In the genomic region with DNA sequence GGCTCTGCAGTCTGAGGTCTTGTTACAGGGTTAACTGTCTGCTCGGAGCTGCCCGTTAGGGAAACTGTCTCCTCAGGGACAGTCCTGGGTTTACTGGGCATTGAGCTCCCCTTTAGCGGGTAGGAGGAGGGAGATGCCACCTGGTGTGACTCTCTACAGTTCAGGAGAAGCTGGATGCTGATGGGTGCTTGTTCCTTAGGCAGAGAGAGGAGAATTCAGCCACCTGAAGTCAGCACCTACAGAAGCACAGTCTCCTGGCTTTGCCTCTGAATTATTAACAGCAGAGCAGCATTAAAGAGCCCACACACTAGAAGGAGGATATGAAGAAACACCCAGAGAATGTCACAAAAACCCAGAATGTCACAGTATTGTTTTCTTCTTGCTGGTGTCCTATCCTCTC, we compare ENCODE assay signal across 12 cellular contexts. TPM values are rescaled to one million over a fixed set of nuclear protein-coding genes. Genes with fewer than 3 reads are reported as not detected.
DNase-seq lines count a peak whose midpoint lies in the region; ATAC-seq and TF ChIP-seq lines count a peak whose summit lies in the region.
"Had no signal": no experiment of that assay in that cellular context is flagged by ENCODE, and none has a peak within 500 bp of the region (broad histone marks: within the 10 kb centered on the region; RNA-seq: fewer than 3 reads in every experiment).

No MANE protein-coding gene starts in this region.

- no peaks in the 10 kb centered on the region for H3K9me2 ChIP-seq in Loucy (replicated peaks; ENCODE audit: low read depth, low read length)

- H3K9me3 ChIP-seq in Loucy (ENCODE audit: insufficient read depth, low read depth, low read length) (no peaks in the 10 kb centered on the region), right lobe of liver (no peaks in the 10 kb centered on the region)

- no peak for DNase-seq in activated naive CD8-positive, alpha-beta T cell treated with anti-CD3 and anti-CD28 coated beads, Interleukin-2, amount 50 U/mL, for 24 hours
- no peak for DNase-seq in right lobe of liver
- DNase-seq in substantia nigra (lab: John Stamatoyannopoulos, UW): no peak
- no peak for DNase-seq in G401 (ENCODE audit: low spot score)
- no peak for DNase-seq in stimulated activated CD4-positive, alpha-beta T cell treated with anti-CD3 and anti-CD28 coated beads, Interleukin-2, amount 100 ng/mL, for 24 hours
- DNase-seq: DMS79; effector CD4-positive, alpha-beta T cell had no signal

- no peak overlapping the region for H3K9ac ChIP-seq in Loucy (ENCODE audit: low read depth, low read length, poor library complexity, severe bottlenecking)

- H2AFZ ChIP-seq in Loucy (ENCODE audit: low read length): peak overlapping the region; percentile 32; the same call in 1 of the 2 replicates

- TF ChIP-seq POLR2A in right lobe of liver (IDR thresholded peaks at IDR 0.05): no peak

- H3K9me3 Mint-ChIP-seq in activated naive CD8-positive, alpha-beta T cell treated with anti-CD3 and anti-CD28 coated beads, Interleukin-2, amount 50 U/mL, for 24 hours: peaks cover 6% of the 10 kb centered on the region

- H3F3A ChIP-seq in Loucy (ENCODE audit: low read depth): no peaks in the 10 kb centered on the region

- no peaks in the 10 kb centered on the region for H3K27me3 ChIP-seq in Loucy (ENCODE audit: insufficient read depth, low read length, poor library complexity, severe bottlenecking)
- H3K27me3 ChIP-seq in right lobe of liver: no peaks in the 10 kb centered on the region

- H3K36me3 Mint-ChIP-seq in activated naive CD8-positive, alpha-beta T cell treated with anti-CD3 and anti-CD28 coated beads, Interleukin-2, amount 50 U/mL, for 24 hours (ENCODE audit: low read depth): peaks cover 35% of the 10 kb centered on the region

- no peaks in the 10 kb centered on the region for H3K27me3 Mint-ChIP-seq in activated naive CD8-positive, alpha-beta T cell treated with anti-CD3 and anti-CD28 coated beads, Interleukin-2, amount 50 U/mL, for 24 hours

- peak overlapping the region; percentile 92 for H3K27ac Mint-ChIP-seq in activated naive CD8-positive, alpha-beta T cell treated with anti-CD3 and anti-CD28 coated beads, Interleukin-2, amount 50 U/mL, for 24 hours

- peaks cover 64% of the 10 kb centered on the region for H3K4me1 Mint-ChIP-seq in activated naive CD8-positive, alpha-beta T cell treated with anti-CD3 and anti-CD28 coated beads, Interleukin-2, amount 50 U/mL, for 24 hours
- H3K4me1 Mint-ChIP-seq: neural crest cell had no signal

- intact Hi-C loops in right lobe of liver (cut with DNase I): no loop called here

- H3K4me1 ChIP-seq in Loucy (ENCODE audit: insufficient read depth, low read length, poor library complexity, severe bottlenecking) (peaks cover 46% of the 10 kb centered on the region), right lobe of liver (no peaks in the 10 kb centered on the region)

- peak; percentile 40 for ATAC-seq in activated naive CD8-positive, alpha-beta T cell treated with anti-CD3 and anti-CD28 coated beads, Interleukin-2, amount 50 U/mL, for 24 hours
- ATAC-seq in right lobe of liver (peak in 3 of 4 donors; percentile 10 to 25 (median 25)), GM21825 (IDR thresholded peaks at IDR 0.05; ENCODE audit: unreplicated experiment) (no peak), GM21619 (IDR thresholded peaks at IDR 0.05; ENCODE audit: unreplicated experiment) (no peak)
- ATAC-seq: HCT116 had no signal

- peak overlapping the region; percentile 80 for H3K4me3 Mint-ChIP-seq in activated naive CD8-positive, alpha-beta T cell treated with anti-CD3 and anti-CD28 coated beads, Interleukin-2, amount 50 U/mL, for 24 hours
- H3K4me3 Mint-ChIP-seq: neural crest cell had no signal

- no peaks in the 10 kb centered on the region for H3K79me2 ChIP-seq in Loucy (ENCODE audit: insufficient read depth, low read length)

- no peak for TF ChIP-seq CTCF in Loucy (conservative IDR thresholded peaks at IDR 0.05; ENCODE audit: low read length)
- TF ChIP-seq CTCF in right lobe of liver (IDR thresholded peaks at IDR 0.05): no peak

- WGBS in right lobe of liver (ENCODE audit: insufficient coverage, low coverage, low lambda C conversion rate, missing lambda C conversion rate): 33% methylated on average over 1 of the region's 3 CpGs

- in situ Hi-C loops in G401 (cut with HindIII; ENCODE audit: low sequenced_read_pairs): no loop called here

- no peaks in the 10 kb centered on the region for H3K36me3 ChIP-seq in Loucy (ENCODE audit: insufficient read depth, low read length)
- H3K36me3 ChIP-seq in right lobe of liver: peaks cover 0 to 5% (median 0%) of the 10 kb centered on the region in 4 donors

- no peaks in the 10 kb centered on the region for H4K20me1 ChIP-seq in Loucy (ENCODE audit: insufficient read depth, low read length, poor library complexity, severe bottlenecking)

- no peak overlapping the region for H3K4me2 ChIP-seq in Loucy (ENCODE audit: low read depth, low read length, poor library complexity, severe bottlenecking)

- H3K4me3 ChIP-seq in Loucy (ENCODE audit: low read length, poor library complexity, severe bottlenecking): no peak overlapping the region
- peak overlapping the region; percentile 21 to 52 (median 30) for H3K4me3 ChIP-seq in right lobe of liver

- H3K27ac ChIP-seq in right lobe of liver (peak overlapping the region; percentile 17 to 74 (median 57)), substantia nigra (ENCODE audit: low read depth, low read length, poor library complexity, severe bottlenecking) (peak overlapping the region; percentile 72)

RNA-seq across cellular contexts. Expression of a gene that starts 0.7 kb away (rescaled TPM):
- 10 to 100 TPM in 5 of 6 experiments, 1 to 10 TPM in 1; 7.2 to 19.4 (median 12.3) TPM for total RNA-seq in right lobe of liver
- total RNA-seq in G401 (2014; rRNA removed; shearing (Covaris generic)): not detected in 2 replicates
- total RNA-seq: neural crest cell had no signal

RNA-seq across cellular contexts. Expression of a gene that starts 53.2 kb away (rescaled TPM):
- total RNA-seq in right lobe of liver: 1 to 10 TPM; 2.6 to 9.1 (median 6.0) TPM
- total RNA-seq in G401 (2014; rRNA removed; shearing (Covaris generic)): not detected in 2 replicates
- total RNA-seq: neural crest cell had no signal

Comparison
In these comparisons a context has a peak if more than half of its experiments do, and no peak if none do; other contexts are left out.
1. ATAC-seq: peak in activated naive CD8-positive, alpha-beta T cell treated with anti-CD3 and anti-CD28 coated beads, Interleukin-2, amount 50 U/mL, for 24 hours (single experiment) and right lobe of liver (3 of 4); none in GM21825 (single experiment) and GM21619 (single experiment).